In genomic region chr5:41636605-41637004, GRCh38 we compare ENCODE assay signal across 8 cellular contexts.
DNase-seq lines count a peak whose midpoint lies in the region; ATAC-seq and TF ChIP-seq lines count a peak whose summit lies in the region.

No MANE protein-coding gene starts in this region.

- TF ChIP-seq CTCF in AG09319 (IDR thresholded peaks at IDR 0.05; ENCODE audit: low read depth, low read length) (peak; percentile 12), neural crest cell (conservative IDR thresholded peaks at IDR 0.05) (peak; percentile 51)

- ATAC-seq in GM19324 (IDR thresholded peaks at IDR 0.05; ENCODE audit: low FRiP score, unreplicated experiment) (peak; percentile 77), HG03571 (IDR thresholded peaks at IDR 0.05; ENCODE audit: unreplicated experiment) (peak; percentile 83)

- H3K9me3 Mint-ChIP-seq in neural crest cell, result no peaks in the 10 kb centered on the region

- H3K27ac Mint-ChIP-seq in neural crest cell (ENCODE audit: unreplicated experiment), result no peak overlapping the region

- H3K4me3 Mint-ChIP-seq in neural crest cell, result no peak overlapping the region

- H3K27me3 Mint-ChIP-seq in neural crest cell (ENCODE audit: low read depth), result no peaks in the 10 kb centered on the region

- H3K36me3 Mint-ChIP-seq in neural crest cell (ENCODE audit: low read depth), result no peaks in the 10 kb centered on the region

- peaks cover 8% of the 10 kb centered on the region for H3K4me1 Mint-ChIP-seq in neural crest cell

- no peak for DNase-seq in AG09319 (ENCODE audit: extremely low read depth, low read depth)
- DNase-seq in SW480 (ENCODE audit: low spot score), result peak; percentile 21
- DNase-seq in neural crest cell (ENCODE audit: low read depth, low spot score), result peak; percentile 7
- DNase-seq in stimulated activated CD4-positive, alpha-beta T cell treated with anti-CD3 and anti-CD28 coated beads, Interleukin-4, amount 100 ng/mL, for 1 hour, result no peak
- no peak for DNase-seq in activated CD4-positive, alpha-beta T cell treated with anti-CD3 and anti-CD28 coated beads, Interleukin-2, amount 50 U/mL, for 4 hours
- DNase-seq in activated CD8-positive, alpha-beta memory T cell treated with anti-CD3 and anti-CD28 coated beads for 24 hours, result no peak

Comparison
In these comparisons a context has a peak if more than half of its experiments do, and no peak if none do; other contexts are left out.
1. DNase-seq: peak in SW480 (single experiment) and neural crest cell (single experiment); none in AG09319 (single experiment), stimulated activated CD4-positive, alpha-beta T cell treated with anti-CD3 and anti-CD28 coated beads, Interleukin-4, amount 100 ng/mL, for 1 hour (single experiment), activated CD4-positive, alpha-beta T cell treated with anti-CD3 and anti-CD28 coated beads, Interleukin-2, amount 50 U/mL, for 4 hours (0 of 2) and activated CD8-positive, alpha-beta memory T cell treated with anti-CD3 and anti-CD28 coated beads for 24 hours (single experiment).